ENCODE assay signal across 16 cellular contexts in genomic region chr14:100165825-100166520, GRCh38. TPM values are rescaled to one million over a fixed set of nuclear protein-coding genes. Genes with fewer than 3 reads are reported as not detected.
DNase-seq lines count a peak whose midpoint lies in the region; ATAC-seq and TF ChIP-seq lines count a peak whose summit lies in the region.
"Had no signal": no experiment of that assay in that cellular context is flagged by ENCODE, and none has a peak within 500 bp of the region (broad histone marks: within the 10 kb centered on the region; RNA-seq: fewer than 3 reads in every experiment).

No MANE protein-coding gene starts in this region.

- peaks cover 12% of the 10 kb centered on the region for H3F3A ChIP-seq in neural progenitor cell (ENCODE audit: low read depth)

- H3K27ac ChIP-seq in duodenal mucosa (ENCODE audit: low read depth, low read length) (no peak overlapping the region), neural progenitor cell (no peak overlapping the region)
- H3K27ac ChIP-seq: HL-60 had no signal

- DNase-seq in AG10803 (ENCODE audit: low read depth) (no peak), neural progenitor cell (ENCODE audit: low spot score) (no peak), SHP77 (lab: John Stamatoyannopoulos, UW) (no peak), NCI-H146 (lab: John Stamatoyannopoulos, UW) (no peak), kidney tubule cell (ENCODE audit: low spot score) (no peak)
- DNase-seq: DMS153; kidney glomerular epithelial cell; NCI-H2081 treated with DMSO at 0.1 percent for 48 hours; SHP77 treated with DMSO at 0.1 percent for 48 hours; stimulated activated CD4-positive, alpha-beta T cell treated with anti-CD3 and anti-CD28 coated beads, Interleukin-15, amount 100 ng/mL, for 24 hours had no signal

- H3K27ac Mint-ChIP-seq in neural progenitor cell: no peak overlapping the region

- H3K9me3 ChIP-seq in duodenal mucosa (ENCODE audit: control insufficient read depth in 1 of 2, low read length in 2 of 2) (no peaks in the 10 kb centered on the region), neural progenitor cell (ENCODE audit: low read depth) (no peaks in the 10 kb centered on the region)

- no peak overlapping the region for H3K4me3 Mint-ChIP-seq in neural progenitor cell
- H3K4me3 Mint-ChIP-seq: type B pancreatic cell had no signal

- H3K27me3 Mint-ChIP-seq in neural progenitor cell (ENCODE audit: insufficient read depth, low read depth): peaks cover 20% of the 10 kb centered on the region

- no peaks in the 10 kb centered on the region for H3K36me3 ChIP-seq in duodenal mucosa (ENCODE audit: control insufficient read depth in 1 of 2, insufficient read depth in 2 of 2, low read length in 2 of 2)
- no peaks in the 10 kb centered on the region for H3K36me3 ChIP-seq in neural progenitor cell

- peaks cover 3% of the 10 kb centered on the region for H3K9me3 Mint-ChIP-seq in neural progenitor cell
- H3K9me3 Mint-ChIP-seq: type B pancreatic cell had no signal

- TF ChIP-seq CTCF in AG10803 (conservative IDR thresholded peaks at IDR 0.05; ENCODE audit: low read length) (no peak), neural progenitor cell (IDR thresholded peaks at IDR 0.05) (no peak)

- H3K9ac ChIP-seq in duodenal mucosa (ENCODE audit: low read depth in 1 of 2, low read length in 2 of 2): peak overlapping the region; percentile 33 to 57
- H3K9ac ChIP-seq in neural progenitor cell: no peak overlapping the region

- no peaks in the 10 kb centered on the region for H3K79me2 ChIP-seq in neural progenitor cell (ENCODE audit: low read depth)

- peaks cover 8% of the 10 kb centered on the region for H3K4me1 Mint-ChIP-seq in neural progenitor cell

- H3K4me2 ChIP-seq in neural progenitor cell: peak overlapping the region; percentile 35

- no peaks in the 10 kb centered on the region for H4K20me1 ChIP-seq in neural progenitor cell (ENCODE audit: low read depth)

- peaks cover 3% of the 10 kb centered on the region for H3K36me3 Mint-ChIP-seq in neural progenitor cell
- H3K36me3 Mint-ChIP-seq: type B pancreatic cell had no signal

- H3K4me3 ChIP-seq in AG10803 (ENCODE audit: low read length) (peak overlapping the region; percentile 36), duodenal mucosa (ENCODE audit: low read depth in 1 of 2, low read length in 2 of 2) (peak overlapping the region; percentile 65 to 73), neural progenitor cell (no peak overlapping the region)

- H3K4me1 ChIP-seq in duodenal mucosa (ENCODE audit: control insufficient read depth in 1 of 2, insufficient read depth in 2 of 2, low read length in 2 of 2) (peaks cover 5% of the 10 kb centered on the region in 2 donors), neural progenitor cell (peaks cover 10% of the 10 kb centered on the region)

- peak; percentile 18 for ATAC-seq in HG03354 (IDR thresholded peaks at IDR 0.05; ENCODE audit: poor library complexity, severe bottlenecking, unreplicated experiment)
- ATAC-seq in GM19395 (IDR thresholded peaks at IDR 0.05; ENCODE audit: unreplicated experiment): no peak
- ATAC-seq: HCT116 had no signal

- H2AFZ ChIP-seq in neural progenitor cell (replicated peaks): peak overlapping the region; percentile 18

- H3K27me3 ChIP-seq in duodenal mucosa (ENCODE audit: control insufficient read depth in 1 of 2, insufficient read depth in 2 of 2, low read length in 2 of 2) (no peaks in the 10 kb centered on the region), neural progenitor cell (peaks cover 58% of the 10 kb centered on the region)

RNA-seq across cellular contexts. Expression of gene DEGS2, which starts 6.5 kb away (rescaled TPM):
- total RNA-seq in neural progenitor cell (ENCODE audit: low replicate concordance): 0.25 TPM in 1 of 2 replicates, not detected in the other
